In genomic region chr11:44861829-44862545, GRCh38 we compare ENCODE assay signal across 8 cellular contexts.
DNase-seq lines count a peak whose midpoint lies in the region; ATAC-seq, FAIRE-seq and TF ChIP-seq lines count a peak whose summit lies in the region.

No MANE protein-coding gene starts in this region.

- H2AFZ ChIP-seq in HepG2 (ENCODE audit: low read length) = no peak overlapping the region

- no TSS peak for BruUV-seq in HepG2 (replicated peaks; lab: Mats Ljungman, UMichigan)

- H3K27me3 ChIP-seq in HepG2 (ENCODE audit: control insufficient read depth in 1 of 2, insufficient read depth in 2 of 2, low read length in 2 of 2) = peaks cover 3 to 13% of the 10 kb centered on the region in 2 experiments; a peak in 3 of 5 replicates

- no peaks in the 10 kb centered on the region for H3K4me1 ChIP-seq in HepG2 (ENCODE audit: insufficient read depth, low read length)

- CTCF ChIA-PET in HepG2 (lab: Yijun Ruan, JAX; ENCODE audit: low intra/inter-chr PET ratio, low total read pairs) = no interaction called here

- H3K9me3 ChIP-seq in HepG2 (ENCODE audit: low read length) = no peaks in the 10 kb centered on the region

- DNase-seq in GM03348 (ENCODE audit: low spot score) = peak; percentile 97
- peak; percentile 99 for DNase-seq in HCEC 1CT
- DNase-seq in M059J (ENCODE audit: low read depth) = peak; percentile 99
- peak; percentile 73 for DNase-seq in activated CD4-positive, CD25-positive, alpha-beta regulatory T cell treated with anti-CD3 and anti-CD28 coated beads, Interleukin-2, amount 50 U/mL, for 72 hours
- peak; percentile 89 for DNase-seq in cerebellar cortex (ENCODE audit: low spot score)
- peak; percentile 44 for DNase-seq in HepG2 (ENCODE audit: low spot score)
- peak; percentile 45 for DNase-seq in stimulated activated CD8-positive, alpha-beta memory T cell treated with anti-CD3 and anti-CD28 coated beads, Interleukin-15, amount 100 ng/mL, for 24 hours (ENCODE audit: low read depth)
- no peak for DNase-seq in NCI-H2081 (lab: John Stamatoyannopoulos, UW)

- no peak overlapping the region for H3K4me3 ChIP-seq in HepG2 (replicated peaks in 1 of 3; ENCODE audit: insufficient read depth in 1 of 3, low read depth in 2 of 3, low read length in 3 of 3)

- 25% methylated on average over 14 of the region's 19 CpGs for WGBS in HepG2 (ENCODE audit: low lambda C conversion rate)

- no peak for TF ChIP-seq CTCF in HepG2 (CRISPR knock-in tag; IDR thresholded peaks at IDR 0.05)

- TF ChIP-seq POLR2A in HepG2 (IDR thresholded peaks at IDR 0.05; ENCODE audit: insufficient read depth in 1 of 2, low read depth in 2 of 2, low read length in 2 of 2) = no peak

- in situ Hi-C loops in HepG2 (cut with HindIII; ENCODE audit: extremely low pct_ligation_motif_present, low pct_unique_long_range_greater_than_20kb) = no loop called here

- H3K4me2 ChIP-seq in HepG2 (ENCODE audit: low read depth, low read length) = no peak overlapping the region

- POLR2A ChIA-PET in HepG2 (lab: Yijun Ruan, JAX) = no interaction called here

- TF ChIP-seq RAD21 in HepG2 (CRISPR knock-in tag; IDR thresholded peaks at IDR 0.05) = no peak

- H4K20me1 ChIP-seq in HepG2 (ENCODE audit: insufficient read depth, low read length) = no peaks in the 10 kb centered on the region

- no peak for TF ChIP-seq EP300 in HepG2 (IDR thresholded peaks at IDR 0.05; ENCODE audit: low read depth in 2 of 2, low read length in 2 of 2)
- TF ChIP-seq EP300 in HepG2 (CRISPR knock-in tag; IDR thresholded peaks at IDR 0.05; ENCODE audit: borderline replicate concordance) = no peak

- H3K36me3 ChIP-seq in HepG2 (replicated peaks in 1 of 2; ENCODE audit: control insufficient read depth in 1 of 2, insufficient read depth in 2 of 2, low read length in 2 of 2) = no peaks in the 10 kb centered on the region

- no peaks in the 10 kb centered on the region for H3K79me2 ChIP-seq in HepG2 (ENCODE audit: insufficient read depth, low read length)

- no peak for FAIRE-seq in HepG2 (lab: Jason Lieb, UNC)

- H3K27ac ChIP-seq in HepG2 (ENCODE audit: extremely low read length, insufficient read depth, low read length) = no peak overlapping the region

- peak; percentile 73 for ATAC-seq in HepG2

- no peak overlapping the region for H3K9ac ChIP-seq in HepG2 (ENCODE audit: insufficient read depth, low read depth, low read length)

- intact Hi-C loops in HepG2 (cut with micrococcal nuclease; ENCODE audit: unreplicated experiment) = no loop called here

TF ChIP-seq in HepG2, 621 proteins besides CTCF, POLR2A, EP300 and RAD21:
- TF ChIP-seq FOSL2 (CRISPR knock-in tag; IDR thresholded peaks at IDR 0.05) (peak; percentile 40), TCF7L2 (IDR thresholded peaks at IDR 0.05; ENCODE audit: low read depth, low read length) (no peak), SRF (IDR thresholded peaks at IDR 0.05; ENCODE audit: low read depth, low read length) (peak; percentile 65; the same call in 1 of the 2 replicates), TBP (CRISPR knock-in tag; IDR thresholded peaks at IDR 0.05) (no peak), ZSCAN9 (CRISPR knock-in tag; IDR thresholded peaks at IDR 0.05; ENCODE audit: borderline replicate concordance) (no peak), RXRA (CRISPR knock-in tag; IDR thresholded peaks at IDR 0.05) (no peak)

Comparison
In these comparisons a context has a peak if more than half of its experiments do, and no peak if none do; other contexts are left out.
1. DNase-seq: peak in GM03348 (single experiment), HCEC 1CT (single experiment), M059J (single experiment), activated CD4-positive, CD25-positive, alpha-beta regulatory T cell treated with anti-CD3 and anti-CD28 coated beads, Interleukin-2, amount 50 U/mL, for 72 hours (single experiment), cerebellar cortex (single experiment), HepG2 (single experiment) and stimulated activated CD8-positive, alpha-beta memory T cell treated with anti-CD3 and anti-CD28 coated beads, Interleukin-15, amount 100 ng/mL, for 24 hours (single experiment); none in NCI-H2081 (0 of 2).